In the genomic region with DNA sequence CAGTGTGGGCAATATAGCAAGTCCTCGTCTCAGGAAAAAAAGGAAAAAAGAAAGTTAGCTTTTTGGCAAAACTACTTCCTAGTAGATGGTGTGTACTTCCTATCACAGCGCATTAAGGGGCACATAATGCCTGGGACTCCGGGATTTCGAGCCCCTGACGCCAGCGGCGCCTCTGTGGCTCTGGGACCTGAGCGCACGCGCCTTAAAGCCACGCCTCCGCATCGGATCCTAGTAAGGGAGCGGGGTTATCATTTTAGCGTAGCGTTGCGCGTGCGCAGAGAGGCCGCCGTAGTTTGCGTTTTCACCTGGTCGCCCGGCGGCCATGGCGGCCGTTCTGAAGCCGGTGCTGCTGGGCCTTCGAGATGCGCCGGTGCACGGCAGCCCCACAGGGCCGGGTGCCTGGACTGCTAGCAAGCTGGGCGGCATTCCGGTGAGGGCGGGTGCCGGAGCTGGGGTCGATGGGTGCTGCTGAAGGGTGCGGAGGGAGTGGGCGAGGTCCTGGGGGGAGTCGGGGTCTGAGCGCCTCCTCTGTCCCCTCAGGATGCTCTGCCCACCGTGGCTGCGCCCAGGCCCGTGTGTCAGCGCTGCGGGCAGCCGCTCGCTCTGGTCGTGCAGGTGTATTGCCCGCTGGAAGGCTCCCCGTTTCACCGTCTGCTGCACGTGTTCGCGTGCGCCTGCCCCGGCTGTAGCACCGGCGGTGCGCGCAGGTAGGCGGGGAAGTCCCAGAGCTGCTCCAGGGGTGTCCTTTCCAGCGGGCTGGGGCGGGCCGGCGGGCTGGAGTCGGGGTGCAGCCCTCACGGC, we compare ENCODE assay signal across 8 cellular contexts. TPM values are rescaled to one million over a fixed set of nuclear protein-coding genes. Genes with fewer than 3 reads are reported as not detected.
DNase-seq lines count a peak whose midpoint lies in the region; ATAC-seq and TF ChIP-seq lines count a peak whose summit lies in the region.

A gene with protein sequence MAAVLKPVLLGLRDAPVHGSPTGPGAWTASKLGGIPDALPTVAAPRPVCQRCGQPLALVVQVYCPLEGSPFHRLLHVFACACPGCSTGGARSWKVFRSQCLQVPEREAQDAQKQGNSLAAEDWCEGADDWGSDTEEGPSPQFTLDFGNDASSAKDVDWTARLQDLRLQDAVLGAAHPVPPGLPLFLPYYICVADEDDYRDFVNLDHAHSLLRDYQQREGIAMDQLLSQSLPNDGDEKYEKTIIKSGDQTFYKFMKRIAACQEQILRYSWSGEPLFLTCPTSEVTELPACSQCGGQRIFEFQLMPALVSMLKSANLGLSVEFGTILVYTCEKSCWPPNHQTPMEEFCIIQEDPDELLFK (plus strand): TSS at position 291 of the 801 bp plus-strand sequence. CDS start 32 bp downstream, at position 323.

- peak; percentile 87 for ATAC-seq in GM19035 (IDR thresholded peaks at IDR 0.05; ENCODE audit: unreplicated experiment)
- peak; percentile 69 for ATAC-seq in HG03378 (IDR thresholded peaks at IDR 0.05; ENCODE audit: unreplicated experiment)

- DNase-seq in AG10803 (ENCODE audit: low read depth), result peak; percentile 79
- peak; percentile 86 for DNase-seq in NCI-H460 (ENCODE audit: extremely low read depth, low read depth)
- DNase-seq in activated CD4-positive, CD25-positive, alpha-beta regulatory T cell treated with anti-CD3 and anti-CD28 coated beads, Interleukin-2, amount 50 U/mL, for 72 hours, result peak; percentile 93
- peak; percentile 91 for DNase-seq in cerebellum (ENCODE audit: low spot score)
- DNase-seq in kidney glomerular epithelial cell (lab: John Stamatoyannopoulos, UW), result peak; percentile 81
- peak; percentile 85 to 86 for DNase-seq in stimulated activated CD4-positive, alpha-beta T cell treated with anti-CD3 and anti-CD28 coated beads, Interleukin-1b, Interleukin-23, amount 100 ng/mL, for 1 hour (ENCODE audit: low read depth in 2 of 2)

- no peak for TF ChIP-seq CTCF in AG10803 (conservative IDR thresholded peaks at IDR 0.05; ENCODE audit: low read length)

- H3K4me3 ChIP-seq in AG10803 (ENCODE audit: low read length), result peak within 1 kb of the TSS; percentile 95

RNA-seq across cellular contexts. Expression of the gene that starts here (rescaled TPM):
- 24.9 TPM in 2 replicates for total RNA-seq in NCI-H460 (2014; rRNA removed; shearing (Covaris generic))
- polyA plus RNA-seq in NCI-H460 (2014; cell fraction: nucleus; rRNA removed), result 29.9 and 50.7 TPM in 2 replicates
- total RNA-seq in cerebellum, result 12.4 TPM

Comparison
In these comparisons a context has a peak if more than half of its experiments do, and no peak if none do; other contexts are left out.
1. Peak in every context shown above with its lines: DNase-seq, ATAC-seq and H3K4me3 ChIP-seq.